Comparison of ENCODE assay signal across 27 cellular contexts in the genomic region with DNA sequence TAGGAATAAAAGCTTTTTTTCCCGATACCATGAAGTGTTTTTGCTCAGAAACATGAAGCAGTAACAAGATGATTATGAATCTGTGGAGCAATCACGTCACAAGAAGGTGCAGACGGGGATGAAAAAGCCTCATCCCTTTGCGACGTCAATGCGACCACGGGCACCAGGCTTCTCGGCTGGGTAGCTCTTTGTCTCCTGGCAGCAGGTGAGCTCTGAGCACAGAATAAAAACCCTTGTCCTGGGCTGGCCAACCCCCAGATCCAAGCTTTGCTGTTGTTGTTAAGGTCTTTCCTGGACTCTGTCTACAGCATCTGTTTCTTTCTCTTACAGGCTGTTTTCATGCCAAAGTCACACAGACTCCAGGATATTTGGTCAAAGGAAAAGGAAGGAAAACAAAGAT.
DNase-seq lines count a peak whose midpoint lies in the region; ATAC-seq and TF ChIP-seq lines count a peak whose summit lies in the region.
"Had no signal": no experiment of that assay in that cellular context is flagged by ENCODE, and none has a peak within 500 bp of the region (broad histone marks: within the 10 kb centered on the region; RNA-seq: fewer than 3 reads in every experiment).

No MANE protein-coding gene starts in this region.

- no peak overlapping the region for H3K4me3 ChIP-seq in neural progenitor cell
- H3K4me3 ChIP-seq: right atrium auricular region, SK-N-MC, smooth muscle cell, thyroid gland, vagina had no signal

- ATAC-seq in HG03108 (IDR thresholded peaks at IDR 0.05; ENCODE audit: unreplicated experiment) (no peak), SK-N-SH treated with all-trans-retinoic acid at 6 μM for 48 hours (no peak)
- ATAC-seq: activated CD8-positive, alpha-beta T cell treated with anti-CD3 and anti-CD28 coated beads, Interleukin-2, amount 10 ng/mL, durations not matched to agents 7 days and 5 days; left cardiac atrium; stimulated activated naive CD8-positive, alpha-beta T cell treated with anti-CD3 and anti-CD28 coated beads, Interleukin-15, amount 100 ng/mL, for 72 hours had no signal

- H3K9me3 ChIP-seq in neural progenitor cell (ENCODE audit: low read depth), result no peaks in the 10 kb centered on the region
- H3K9me3 ChIP-seq: right atrium auricular region, thyroid gland, vagina had no signal

- no peaks in the 10 kb centered on the region for H3K79me2 ChIP-seq in neural progenitor cell (ENCODE audit: low read depth)

- H3K4me1 ChIP-seq in neural progenitor cell, result peaks cover 11% of the 10 kb centered on the region
- H3K4me1 ChIP-seq: right atrium auricular region, thyroid gland, vagina had no signal

- no peaks in the 10 kb centered on the region for H3K36me3 Mint-ChIP-seq in neural progenitor cell

- DNase-seq in NCI-H1417 (lab: John Stamatoyannopoulos, UW) (peak in 2 of 3 experiments; percentile 21 to 75), NCI-H1417 treated with DMSO at 0.1 percent for 48 hours (lab: John Stamatoyannopoulos, UW) (no peak), NCI-H2081 treated with DMSO at 0.1 percent for 48 hours (lab: John Stamatoyannopoulos, UW) (peak; percentile 68), NCI-H69 (lab: John Stamatoyannopoulos, UW) (peak; percentile 91), neural progenitor cell (ENCODE audit: low spot score) (peak; percentile 34), C1 segment of cervical spinal cord (lab: John Stamatoyannopoulos, UW) (no peak)
- DNase-seq: activated CD4-positive, alpha-beta T cell treated with anti-CD3 and anti-CD28 coated beads for 1 hour; activated CD8-positive, alpha-beta T cell treated with anti-CD3 and anti-CD28 coated beads, Interleukin-2, amount 10 ng/mL, durations not matched to agents 7 days and 5 days; activated effector memory CD4-positive, alpha-beta T cell treated with Interleukin-2 at 50 U/mL for 16 hours; activated T-cell treated with anti-CD3 and anti-CD28 coated beads for 4 hours; CD4-positive, alpha-beta T cell; central memory CD4-positive, alpha-beta T cell; H9; left cardiac atrium; NCI-H1436 treated with DMSO at 0.1 percent for 48 hours; stimulated activated CD4-positive, alpha-beta T cell treated with anti-CD3 and anti-CD28 coated beads, Interleukin-1b, Interleukin-23, amount 100 ng/mL, for 48 hours; stimulated activated CD8-positive, alpha-beta memory T cell treated with anti-CD3 and anti-CD28 coated beads, Interleukin-4, amount 100 ng/mL, for 48 hours; stimulated activated naive CD8-positive, alpha-beta T cell treated with anti-CD3 and anti-CD28 coated beads, Interleukin-15, amount 100 ng/mL, for 72 hours; thyroid gland had no signal

- H3K27me3 Mint-ChIP-seq in neural progenitor cell (ENCODE audit: insufficient read depth, low read depth), result no peaks in the 10 kb centered on the region

- H3K9me3 Mint-ChIP-seq in neural progenitor cell, result no peaks in the 10 kb centered on the region
- H3K9me3 Mint-ChIP-seq: CD4-positive, alpha-beta T cell; H9; stimulated activated naive CD8-positive, alpha-beta T cell treated with anti-CD3 and anti-CD28 coated beads, Interleukin-15, amount 100 ng/mL, for 72 hours; T-helper 1 cell treated with Interleukin-12 subunit alpha and Interleukin-12 subunit beta and Interleukin-4 antibody, amounts not matched to agents 30 μg/mL and 1 μg/mL, for 36 hours had no signal

- H2AFZ ChIP-seq in neural progenitor cell (replicated peaks), result peak overlapping the region; percentile 42

- TF ChIP-seq CTCF in neural progenitor cell (IDR thresholded peaks at IDR 0.05), result no peak

- no peaks in the 10 kb centered on the region for H4K20me1 ChIP-seq in neural progenitor cell (ENCODE audit: low read depth)

- no peak overlapping the region for H3K9ac ChIP-seq in neural progenitor cell

- H3K4me1 Mint-ChIP-seq in neural progenitor cell, result peaks cover 7% of the 10 kb centered on the region
- H3K4me1 Mint-ChIP-seq: stimulated activated naive CD8-positive, alpha-beta T cell treated with anti-CD3 and anti-CD28 coated beads, Interleukin-15, amount 100 ng/mL, for 72 hours had no signal

- peaks cover 46% of the 10 kb centered on the region for H3K27me3 ChIP-seq in neural progenitor cell
- H3K27me3 ChIP-seq: right atrium auricular region, thyroid gland, vagina had no signal

- H3K4me3 Mint-ChIP-seq in neural progenitor cell, result no peak overlapping the region
- H3K4me3 Mint-ChIP-seq: activated CD8-positive, alpha-beta T cell treated with anti-CD3 and anti-CD28 coated beads, Interleukin-2, amount 10 ng/mL, durations not matched to agents 7 days and 5 days; CD4-positive, alpha-beta T cell; H9; stimulated activated naive CD8-positive, alpha-beta T cell treated with anti-CD3 and anti-CD28 coated beads, Interleukin-15, amount 100 ng/mL, for 72 hours; T-helper 1 cell treated with Interleukin-12 subunit alpha and Interleukin-12 subunit beta and Interleukin-4 antibody, amounts not matched to agents 30 μg/mL and 1 μg/mL, for 36 hours had no signal

- H3K27ac ChIP-seq in neural progenitor cell, result no peak overlapping the region
- H3K27ac ChIP-seq: 22Rv1, right atrium auricular region, SK-N-MC, thyroid gland, vagina had no signal

- no peaks in the 10 kb centered on the region for H3K36me3 ChIP-seq in neural progenitor cell
- H3K36me3 ChIP-seq: right atrium auricular region, thyroid gland, vagina had no signal

- no peaks in the 10 kb centered on the region for H3F3A ChIP-seq in neural progenitor cell (ENCODE audit: low read depth)

- peak overlapping the region; percentile 64 for H3K4me2 ChIP-seq in neural progenitor cell
- H3K4me2 ChIP-seq: smooth muscle cell had no signal

- H3K27ac Mint-ChIP-seq in neural progenitor cell, result no peak overlapping the region
- H3K27ac Mint-ChIP-seq: activated CD8-positive, alpha-beta T cell treated with anti-CD3 and anti-CD28 coated beads, Interleukin-2, amount 10 ng/mL, durations not matched to agents 7 days and 5 days; CD4-positive, alpha-beta T cell; stimulated activated naive CD8-positive, alpha-beta T cell treated with anti-CD3 and anti-CD28 coated beads, Interleukin-15, amount 100 ng/mL, for 72 hours; T-helper 1 cell treated with Interleukin-12 subunit alpha and Interleukin-12 subunit beta and Interleukin-4 antibody, amounts not matched to agents 30 μg/mL and 1 μg/mL, for 36 hours had no signal

TF ChIP-seq in SK-N-SH treated with all-trans-retinoic acid at 6 μM for 48 hours, 23 proteins besides CTCF, POLR2A, EP300 and RAD21 (continues in another document):
- TF ChIP-seq ESRRG (CRISPR knock-in tag; IDR thresholded peaks at IDR 0.05) (no peak), ARNTL (CRISPR knock-in tag; IDR thresholded peaks at IDR 0.05; ENCODE audit: borderline replicate concordance, low read depth) (no peak), POU6F1 (CRISPR knock-in tag; IDR thresholded peaks at IDR 0.05; ENCODE audit: borderline replicate concordance, low read depth) (no peak), GLIS3 (CRISPR knock-in tag; IDR thresholded peaks at IDR 0.05) (no peak), ZNF8 (CRISPR knock-in tag; IDR thresholded peaks at IDR 0.05) (no peak), TCF4 (CRISPR knock-in tag; IDR thresholded peaks at IDR 0.05; ENCODE audit: borderline replicate concordance) (no peak), TOX (CRISPR knock-in tag; IDR thresholded peaks at IDR 0.05; ENCODE audit: borderline replicate concordance) (no peak), OSR1 (CRISPR knock-in tag; IDR thresholded peaks at IDR 0.05) (no peak), ZNF70 (CRISPR knock-in tag; IDR thresholded peaks at IDR 0.05) (no peak), ZFP30 (CRISPR knock-in tag; IDR thresholded peaks at IDR 0.05) (no peak)
- TF ChIP-seq, protein P1, sequence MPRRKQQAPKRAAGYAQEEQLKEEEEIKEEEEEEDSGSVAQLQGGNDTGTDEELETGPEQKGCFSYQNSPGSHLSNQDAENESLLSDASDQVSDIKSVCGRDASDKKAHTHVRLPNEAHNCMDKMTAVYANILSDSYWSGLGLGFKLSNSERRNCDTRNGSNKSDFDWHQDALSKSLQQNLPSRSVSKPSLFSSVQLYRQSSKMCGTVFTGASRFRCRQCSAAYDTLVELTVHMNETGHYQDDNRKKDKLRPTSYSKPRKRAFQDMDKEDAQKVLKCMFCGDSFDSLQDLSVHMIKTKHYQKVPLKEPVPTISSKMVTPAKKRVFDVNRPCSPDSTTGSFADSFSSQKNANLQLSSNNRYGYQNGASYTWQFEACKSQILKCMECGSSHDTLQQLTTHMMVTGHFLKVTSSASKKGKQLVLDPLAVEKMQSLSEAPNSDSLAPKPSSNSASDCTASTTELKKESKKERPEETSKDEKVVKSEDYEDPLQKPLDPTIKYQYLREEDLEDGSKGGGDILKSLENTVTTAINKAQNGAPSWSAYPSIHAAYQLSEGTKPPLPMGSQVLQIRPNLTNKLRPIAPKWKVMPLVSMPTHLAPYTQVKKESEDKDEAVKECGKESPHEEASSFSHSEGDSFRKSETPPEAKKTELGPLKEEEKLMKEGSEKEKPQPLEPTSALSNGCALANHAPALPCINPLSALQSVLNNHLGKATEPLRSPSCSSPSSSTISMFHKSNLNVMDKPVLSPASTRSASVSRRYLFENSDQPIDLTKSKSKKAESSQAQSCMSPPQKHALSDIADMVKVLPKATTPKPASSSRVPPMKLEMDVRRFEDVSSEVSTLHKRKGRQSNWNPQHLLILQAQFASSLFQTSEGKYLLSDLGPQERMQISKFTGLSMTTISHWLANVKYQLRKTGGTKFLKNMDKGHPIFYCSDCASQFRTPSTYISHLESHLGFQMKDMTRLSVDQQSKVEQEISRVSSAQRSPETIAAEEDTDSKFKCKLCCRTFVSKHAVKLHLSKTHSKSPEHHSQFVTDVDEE (CRISPR knock-in tag; IDR thresholded peaks at IDR 0.05), result no peak

Comparison
In these comparisons a context has a peak if more than half of its experiments do, and no peak if none do; other contexts are left out.
1. DNase-seq: peak in NCI-H1417 (2 of 3), NCI-H2081 treated with DMSO at 0.1 percent for 48 hours (single experiment), NCI-H69 (single experiment) and neural progenitor cell (single experiment); none in NCI-H1417 treated with DMSO at 0.1 percent for 48 hours (single experiment) and C1 segment of cervical spinal cord (0 of 14).